1 cellular context compared by ENCODE assay signal in the genomic region with DNA sequence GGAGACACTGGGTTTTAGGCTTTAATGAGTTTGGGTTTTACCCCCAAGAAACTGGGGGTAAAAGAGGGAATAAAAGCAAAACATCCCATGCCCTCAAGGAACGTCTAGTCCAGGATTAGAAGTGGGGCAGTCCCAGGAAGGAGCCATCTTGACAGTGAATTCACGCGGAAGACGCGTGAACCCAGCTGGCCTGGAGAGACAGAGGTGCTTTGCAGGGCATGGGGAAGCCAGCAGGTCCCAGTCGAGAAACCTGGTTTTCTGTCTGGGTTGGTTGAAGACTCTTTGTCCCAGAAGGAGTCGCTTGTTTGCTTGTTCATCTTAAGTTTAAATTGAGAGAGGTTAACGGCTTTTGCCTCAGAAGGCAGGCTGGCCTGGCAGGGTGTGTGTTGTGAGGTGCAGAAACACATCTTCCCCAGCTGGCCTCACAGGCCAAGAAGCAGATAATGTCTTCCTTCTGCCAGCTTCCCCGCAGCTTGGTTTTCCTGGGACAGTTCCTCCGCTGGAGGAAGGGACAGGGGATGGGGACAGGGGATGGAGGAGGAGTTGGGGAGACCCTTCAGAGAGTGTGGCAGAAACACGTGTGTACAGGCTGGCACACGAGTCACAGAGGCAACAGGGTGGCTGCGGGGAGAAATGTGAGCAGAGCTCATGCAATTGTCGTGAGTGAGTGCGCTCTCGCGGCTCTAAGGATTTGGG.
TF ChIP-seq lines count a peak whose summit lies in the region.

No MANE protein-coding gene starts in this region.

TF ChIP-seq in GM23338, 12 proteins besides CTCF, POLR2A, EP300 and RAD21 (continued from another document):
- TF ChIP-seq, protein P1, sequence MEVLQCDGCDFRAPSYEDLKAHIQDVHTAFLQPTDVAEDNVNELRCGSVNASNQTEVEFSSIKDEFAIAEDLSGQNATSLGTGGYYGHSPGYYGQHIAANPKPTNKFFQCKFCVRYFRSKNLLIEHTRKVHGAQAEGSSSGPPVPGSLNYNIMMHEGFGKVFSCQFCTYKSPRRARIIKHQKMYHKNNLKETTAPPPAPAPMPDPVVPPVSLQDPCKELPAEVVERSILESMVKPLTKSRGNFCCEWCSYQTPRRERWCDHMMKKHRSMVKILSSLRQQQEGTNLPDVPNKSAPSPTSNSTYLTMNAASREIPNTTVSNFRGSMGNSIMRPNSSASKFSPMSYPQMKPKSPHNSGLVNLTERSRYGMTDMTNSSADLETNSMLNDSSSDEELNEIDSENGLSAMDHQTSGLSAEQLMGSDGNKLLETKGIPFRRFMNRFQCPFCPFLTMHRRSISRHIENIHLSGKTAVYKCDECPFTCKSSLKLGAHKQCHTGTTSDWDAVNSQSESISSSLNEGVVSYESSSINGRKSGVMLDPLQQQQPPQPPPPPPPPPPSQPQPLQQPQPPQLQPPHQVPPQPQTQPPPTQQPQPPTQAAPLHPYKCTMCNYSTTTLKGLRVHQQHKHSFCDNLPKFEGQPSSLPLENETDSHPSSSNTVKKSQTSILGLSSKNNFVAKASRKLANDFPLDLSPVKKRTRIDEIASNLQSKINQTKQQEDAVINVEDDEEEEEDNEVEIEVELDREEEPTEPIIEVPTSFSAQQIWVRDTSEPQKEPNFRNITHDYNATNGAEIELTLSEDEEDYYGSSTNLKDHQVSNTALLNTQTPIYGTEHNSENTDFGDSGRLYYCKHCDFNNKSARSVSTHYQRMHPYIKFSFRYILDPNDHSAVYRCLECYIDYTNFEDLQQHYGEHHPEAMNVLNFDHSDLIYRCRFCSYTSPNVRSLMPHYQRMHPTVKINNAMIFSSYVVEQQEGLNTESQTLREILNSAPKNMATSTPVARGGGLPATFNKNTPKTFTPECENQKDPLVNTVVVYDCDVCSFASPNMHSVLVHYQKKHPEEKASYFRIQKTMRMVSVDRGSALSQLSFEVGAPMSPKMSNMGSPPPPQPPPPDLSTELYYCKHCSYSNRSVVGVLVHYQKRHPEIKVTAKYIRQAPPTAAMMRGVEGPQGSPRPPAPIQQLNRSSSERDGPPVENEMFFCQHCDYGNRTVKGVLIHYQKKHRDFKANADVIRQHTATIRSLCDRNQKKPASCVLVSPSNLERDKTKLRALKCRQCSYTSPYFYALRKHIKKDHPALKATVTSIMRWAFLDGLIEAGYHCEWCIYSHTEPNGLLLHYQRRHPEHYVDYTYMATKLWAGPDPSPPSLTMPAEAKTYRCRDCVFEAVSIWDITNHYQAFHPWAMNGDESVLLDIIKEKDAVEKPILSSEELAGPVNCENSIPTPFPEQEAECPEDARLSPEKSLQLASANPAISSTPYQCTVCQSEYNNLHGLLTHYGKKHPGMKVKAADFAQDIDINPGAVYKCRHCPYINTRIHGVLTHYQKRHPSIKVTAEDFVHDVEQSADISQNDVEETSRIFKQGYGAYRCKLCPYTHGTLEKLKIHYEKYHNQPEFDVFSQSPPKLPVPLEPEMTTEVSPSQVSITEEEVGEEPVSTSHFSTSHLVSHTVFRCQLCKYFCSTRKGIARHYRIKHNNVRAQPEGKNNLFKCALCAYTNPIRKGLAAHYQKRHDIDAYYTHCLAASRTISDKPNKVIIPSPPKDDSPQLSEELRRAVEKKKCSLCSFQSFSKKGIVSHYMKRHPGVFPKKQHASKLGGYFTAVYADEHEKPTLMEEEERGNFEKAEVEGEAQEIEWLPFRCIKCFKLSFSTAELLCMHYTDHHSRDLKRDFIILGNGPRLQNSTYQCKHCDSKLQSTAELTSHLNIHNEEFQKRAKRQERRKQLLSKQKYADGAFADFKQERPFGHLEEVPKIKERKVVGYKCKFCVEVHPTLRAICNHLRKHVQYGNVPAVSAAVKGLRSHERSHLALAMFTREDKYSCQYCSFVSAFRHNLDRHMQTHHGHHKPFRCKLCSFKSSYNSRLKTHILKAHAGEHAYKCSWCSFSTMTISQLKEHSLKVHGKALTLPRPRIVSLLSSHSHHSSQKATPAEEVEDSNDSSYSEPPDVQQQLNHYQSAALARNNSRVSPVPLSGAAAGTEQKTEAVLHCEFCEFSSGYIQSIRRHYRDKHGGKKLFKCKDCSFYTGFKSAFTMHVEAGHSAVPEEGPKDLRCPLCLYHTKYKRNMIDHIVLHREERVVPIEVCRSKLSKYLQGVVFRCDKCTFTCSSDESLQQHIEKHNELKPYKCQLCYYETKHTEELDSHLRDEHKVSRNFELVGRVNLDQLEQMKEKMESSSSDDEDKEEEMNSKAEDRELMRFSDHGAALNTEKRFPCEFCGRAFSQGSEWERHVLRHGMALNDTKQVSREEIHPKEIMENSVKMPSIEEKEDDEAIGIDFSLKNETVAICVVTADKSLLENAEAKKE (CRISPR knock-in tag; IDR thresholded peaks at IDR 0.05): no peak
- TF ChIP-seq POLR2AphosphoS5 (IDR thresholded peaks at IDR 0.05; ENCODE audit: low read depth): no peak
- no peak for TF ChIP-seq JUNB (IDR thresholded peaks at IDR 0.05; ENCODE audit: unreplicated experiment)
- TF ChIP-seq, protein P2, sequence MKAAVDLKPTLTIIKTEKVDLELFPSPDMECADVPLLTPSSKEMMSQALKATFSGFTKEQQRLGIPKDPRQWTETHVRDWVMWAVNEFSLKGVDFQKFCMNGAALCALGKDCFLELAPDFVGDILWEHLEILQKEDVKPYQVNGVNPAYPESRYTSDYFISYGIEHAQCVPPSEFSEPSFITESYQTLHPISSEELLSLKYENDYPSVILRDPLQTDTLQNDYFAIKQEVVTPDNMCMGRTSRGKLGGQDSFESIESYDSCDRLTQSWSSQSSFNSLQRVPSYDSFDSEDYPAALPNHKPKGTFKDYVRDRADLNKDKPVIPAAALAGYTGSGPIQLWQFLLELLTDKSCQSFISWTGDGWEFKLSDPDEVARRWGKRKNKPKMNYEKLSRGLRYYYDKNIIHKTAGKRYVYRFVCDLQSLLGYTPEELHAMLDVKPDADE (IDR thresholded peaks at IDR 0.05): no peak
